Comparison of ENCODE assay signal across 8 cellular contexts in the genomic region with DNA sequence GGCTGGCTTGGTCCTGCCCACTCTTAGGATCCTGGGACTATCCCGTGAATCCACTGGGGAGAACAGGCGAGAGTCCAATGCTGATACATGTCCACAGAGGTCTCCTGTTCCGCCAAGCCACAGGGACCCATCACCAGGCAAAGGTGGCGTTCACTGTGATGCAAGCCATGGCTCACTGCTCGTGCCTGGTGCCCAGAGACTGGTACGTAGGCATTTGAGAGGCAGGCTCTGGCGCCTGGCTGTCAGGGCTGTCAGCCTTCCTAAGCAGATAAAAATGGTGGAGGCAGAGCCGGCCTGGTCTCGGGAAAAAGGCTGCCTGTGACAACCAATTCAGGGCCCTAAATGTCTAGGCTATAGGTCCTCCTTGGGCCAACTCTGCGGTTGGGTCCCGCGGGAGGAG.
"Had no signal": no experiment of that assay in that cellular context is flagged by ENCODE, and none has a peak within 500 bp of the region (broad histone marks: within the 10 kb centered on the region; RNA-seq: fewer than 3 reads in every experiment).

No MANE protein-coding gene starts in this region.

- ATAC-seq: HepG2, K562 had no signal

- H3K9ac ChIP-seq: GM23248 had no signal

- FAIRE-seq: H54, HepG2, K562 had no signal

- H3K4me1 Mint-ChIP-seq: H9 had no signal

- H3K4me3 ChIP-seq: GM23248, K562 had no signal

- H3K4me3 Mint-ChIP-seq: H9 had no signal

- H2AFZ ChIP-seq: GM23248 had no signal

- H3K27ac ChIP-seq: GM23248, HL-60 had no signal

- H3K27ac Mint-ChIP-seq: H9 had no signal

- DNase-seq: GM23248, GOT3, H9, HCEC 1CT had no signal
